In the genomic region with DNA sequence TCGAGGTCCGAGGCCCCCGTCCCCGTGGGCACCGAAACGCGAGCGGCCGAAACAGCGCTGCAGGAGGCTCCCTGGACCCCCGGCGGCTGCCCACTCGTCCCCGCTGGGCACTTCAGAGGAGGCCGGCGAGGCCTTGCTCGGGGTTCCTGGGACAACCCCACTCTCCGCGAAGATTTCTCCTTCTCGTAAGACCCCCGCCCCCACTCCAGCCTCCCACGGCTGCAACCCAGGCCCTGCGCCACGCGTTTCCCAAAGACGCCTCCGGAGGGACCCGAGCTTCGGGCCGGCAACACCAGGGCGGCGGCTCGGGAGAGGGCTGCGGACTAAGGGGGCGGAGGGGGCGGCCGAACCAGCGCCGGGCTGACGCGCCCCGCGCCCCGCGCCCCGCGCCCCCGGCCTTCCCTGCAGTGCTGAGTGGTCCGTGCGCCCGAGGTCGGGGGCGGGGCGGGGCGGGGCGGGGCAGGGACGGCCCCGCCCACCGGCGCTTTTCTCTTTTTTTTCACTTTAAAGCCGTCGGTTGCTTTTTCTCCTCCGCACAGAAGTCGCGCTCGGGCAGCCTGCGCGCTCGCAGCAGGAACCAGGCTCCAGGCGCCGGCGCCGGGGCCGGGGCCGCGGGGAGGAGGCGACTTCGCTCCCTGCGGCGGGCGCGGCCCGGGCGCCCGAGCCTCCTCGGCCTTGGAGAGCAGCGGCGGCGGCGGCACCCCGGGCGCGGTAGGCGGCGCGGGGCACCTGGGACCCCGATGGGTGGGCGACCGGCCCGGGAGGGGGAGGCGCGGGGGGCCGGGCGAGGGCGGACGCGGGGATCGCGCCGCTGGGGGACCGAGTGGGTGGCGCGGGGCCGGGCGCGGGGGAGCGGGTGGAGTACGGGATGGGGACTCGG, we compare ENCODE assay signal across 8 cellular contexts. TPM values are rescaled to one million over a fixed set of nuclear protein-coding genes. Genes with fewer than 3 reads are reported as not detected.
DNase-seq lines count a peak whose midpoint lies in the region; ATAC-seq and TF ChIP-seq lines count a peak whose summit lies in the region.

Gene SPSB1, plus strand, starts transcription at position 534 of the 880 bp plus-strand sequence. CDS start 62,998 bp downstream, outside the sequence.

- peak within 1 kb of the TSS; percentile 80 to 91 (median 87) for H3K9ac ChIP-seq in BLaER1 treated with 17β-estradiol and CSF1 and Interleukin-3, amounts not matched to agents 10 nM and 100 nM

- 1% methylated on average over 119 of the region's 119 CpGs for WGBS in ectodermal cell, 2 experiments

- intact Hi-C loops in lower lobe of right lung (cut with DNase I) = no loop called here

- DNase-seq in NCI-H345 (lab: John Stamatoyannopoulos, UW) = peak; percentile 66
- peak; percentile 56 to 64 for DNase-seq in activated CD4-positive, alpha-beta T cell treated with anti-CD3 and anti-CD28 coated beads, Interleukin-2, amount 50 U/mL, for 48 hours
- peak; percentile 80 for DNase-seq in lower lobe of right lung
- peak; percentile 44 to 55 (median 52) for DNase-seq in stimulated activated CD4-positive, alpha-beta T cell treated with anti-CD3 and anti-CD28 coated beads, TNF-alpha, amount 100 ng/mL, for 4 hours (ENCODE audit: low read depth in 3 of 3)

- peaks cover 0 to 7% (median 0%) of the 10 kb centered on the region in 11 experiments; a peak in 3 of 22 replicates for H3K36me3 ChIP-seq in BLaER1 treated with 17β-estradiol and CSF1 and Interleukin-3, amounts not matched to agents 10 nM and 100 nM
- H3K36me3 ChIP-seq in ectodermal cell (ENCODE audit: control insufficient read depth, insufficient read depth, low read length) (no peaks in the 10 kb centered on the region), lower lobe of right lung (no peaks in the 10 kb centered on the region)

- H3K27me3 ChIP-seq in BLaER1 treated with 17β-estradiol and CSF1 and Interleukin-3, amounts not matched to agents 10 nM and 100 nM = no peaks in the 10 kb centered on the region
- H3K27me3 ChIP-seq in ectodermal cell (ENCODE audit: control insufficient read depth, insufficient read depth, low read length, poor library complexity, severe bottlenecking) = peaks cover 26% of the 10 kb centered on the region
- no peaks in the 10 kb centered on the region for H3K27me3 ChIP-seq in lower lobe of right lung (ENCODE audit: low read depth)

- H3K4me2 ChIP-seq in BLaER1 treated with 17β-estradiol and CSF1 and Interleukin-3, amounts not matched to agents 10 nM and 100 nM = peak within 1 kb of the TSS; percentile 86 to 97 (median 90)

- TF ChIP-seq CTCF in lower lobe of right lung (IDR thresholded peaks at IDR 0.05) = no peak

- peak within 1 kb of the TSS; percentile 75 to 89 (median 81) for H3K4me3 ChIP-seq in BLaER1 treated with 17β-estradiol and CSF1 and Interleukin-3, amounts not matched to agents 10 nM and 100 nM
- H3K4me3 ChIP-seq in ectodermal cell (ENCODE audit: insufficient read depth, low read depth, low read length) = peak within 1 kb of the TSS; percentile 41
- H3K4me3 ChIP-seq in lower lobe of right lung = peak within 1 kb of the TSS; percentile 88

- H4K20me1 ChIP-seq in BLaER1 treated with 17β-estradiol and CSF1 and Interleukin-3, amounts not matched to agents 10 nM and 100 nM = peaks cover 13 to 45% (median 40%) of the 10 kb centered on the region in 11 experiments; a peak in 19 of 22 replicates

- H3K4me1 ChIP-seq in BLaER1 treated with 17β-estradiol and CSF1 and Interleukin-3, amounts not matched to agents 10 nM and 100 nM = peaks cover 43 to 64% (median 58%) of the 10 kb centered on the region in 10 experiments
- H3K4me1 ChIP-seq in ectodermal cell (ENCODE audit: control insufficient read depth, insufficient read depth, low read length) = peaks cover 5% of the 10 kb centered on the region
- peaks cover 46% of the 10 kb centered on the region for H3K4me1 ChIP-seq in lower lobe of right lung

- H3K27ac ChIP-seq in BLaER1 treated with 17β-estradiol and CSF1 and Interleukin-3, amounts not matched to agents 10 nM and 100 nM = peak within 1 kb of the TSS; percentile 58 to 86 (median 79); a peak in 21 of 22 replicates
- H3K27ac ChIP-seq in ectodermal cell (ENCODE audit: insufficient read depth, low read depth, low read length, poor library complexity, severe bottlenecking) = peak within 1 kb of the TSS; percentile 5
- H3K27ac ChIP-seq in lower lobe of right lung = peak within 1 kb of the TSS; percentile 88

- peaks cover 13 to 17% (median 14%) of the 10 kb centered on the region in 11 experiments for H3K9me3 ChIP-seq in BLaER1 treated with 17β-estradiol and CSF1 and Interleukin-3, amounts not matched to agents 10 nM and 100 nM (replicated peaks in 1 of 11)
- H3K9me3 ChIP-seq in ectodermal cell (ENCODE audit: control insufficient read depth, low read length) (no peaks in the 10 kb centered on the region), lower lobe of right lung (peaks cover 10% of the 10 kb centered on the region)

- peak; percentile 45 for ATAC-seq in GM21381 (IDR thresholded peaks at IDR 0.05; ENCODE audit: unreplicated experiment)
- peak; percentile 75 to 76 for ATAC-seq in lower lobe of right lung
- ATAC-seq in HG02623 (IDR thresholded peaks at IDR 0.05; ENCODE audit: unreplicated experiment) = no peak

RNA-seq across cellular contexts. Expression of gene SPSB1, which starts in this region (rescaled TPM):
- 6.2 TPM for polyA plus RNA-seq in ectodermal cell (2013, experiment 1 of 4)
- polyA plus RNA-seq in ectodermal cell (2013, experiment 2 of 4) = 7.3 TPM
- polyA plus RNA-seq in ectodermal cell (2013, experiment 3 of 4) = 4.1 TPM
- 5.4 TPM for polyA plus RNA-seq in ectodermal cell (2013, experiment 4 of 4)
- 14.7 TPM for total RNA-seq in lower lobe of right lung

Comparison
In these comparisons a context has a peak if more than half of its experiments do, and no peak if none do; other contexts are left out.
1. H3K27ac ChIP-seq: peak in every context shown above with its lines; median percentile 88 in lower lobe of right lung; 79 in BLaER1 treated with 17β-estradiol and CSF1 and Interleukin-3, amounts not matched to agents 10 nM and 100 nM; 5 in ectodermal cell.